Comparison of ENCODE assay signal across 7 cellular contexts in the genomic region with DNA sequence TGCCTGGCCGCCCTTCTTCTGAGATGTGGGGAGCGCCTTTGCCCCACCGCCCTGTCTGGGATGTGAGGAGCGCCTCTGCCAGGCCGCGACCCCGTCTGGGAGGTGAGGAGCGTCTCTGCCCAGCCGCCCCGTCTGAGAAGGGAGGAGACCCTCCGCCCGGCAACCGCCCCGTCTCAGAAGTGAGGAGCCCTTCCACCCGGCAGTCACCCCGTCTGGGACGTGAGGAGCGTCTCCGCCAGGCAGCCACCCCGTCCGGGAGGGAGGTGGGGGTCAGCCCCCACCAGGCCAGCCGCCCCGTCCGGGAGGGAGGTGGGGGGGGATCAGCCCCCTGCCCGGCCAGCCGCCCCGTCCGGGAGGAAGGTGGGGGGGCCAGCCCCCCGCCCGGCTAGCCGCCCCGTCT. TPM values are rescaled to one million over a fixed set of nuclear protein-coding genes. Genes with fewer than 3 reads are reported as not detected.
"Had no signal": no experiment of that assay in that cellular context is flagged by ENCODE, and none has a peak within 500 bp of the region (broad histone marks: within the 10 kb centered on the region; RNA-seq: fewer than 3 reads in every experiment).

No MANE protein-coding gene starts in this region.

RNA-seq across cellular contexts. Expression of gene F2RL1, which starts 6.6 kb away (rescaled TPM):
- total RNA-seq: cardiac muscle cell had no signal

RNA-seq across cellular contexts. Expression of gene S100Z, which starts 37.6 kb away (rescaled TPM):
- total RNA-seq: ascending aorta, astrocyte, body of pancreas, bronchial epithelial cell, cardiac septum had no signal
- polyA plus RNA-seq: aorta had no signal
